11 cellular contexts compared by ENCODE assay signal in the genomic region with DNA sequence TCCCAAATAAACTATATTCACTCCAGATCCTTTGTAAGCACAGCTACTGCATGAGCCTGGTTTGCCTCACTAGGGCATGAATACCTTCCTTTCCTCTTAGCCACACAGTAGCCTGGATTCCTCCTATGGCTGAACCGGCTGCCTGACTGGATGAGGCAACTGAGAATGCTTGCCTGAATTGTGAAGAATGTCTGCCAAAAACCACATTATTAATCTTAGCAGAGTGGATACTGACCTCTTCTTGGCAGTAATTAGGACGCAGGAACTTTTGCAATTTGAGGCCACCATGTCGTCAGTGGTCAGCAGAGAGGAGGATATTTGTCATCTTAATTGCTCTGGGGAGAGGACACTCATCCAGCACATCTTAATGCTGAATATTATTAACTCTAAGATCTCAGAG.
A peak's percentile ranks its signal among the peaks of the same experiment; 100 is the strongest.
DNase-seq lines count a peak whose midpoint lies in the region; ATAC-seq and TF ChIP-seq lines count a peak whose summit lies in the region.
"Had no signal": no experiment of that assay in that cellular context is flagged by ENCODE, and none has a peak within 500 bp of the region (broad histone marks: within the 10 kb centered on the region; RNA-seq: fewer than 3 reads in every experiment).

No MANE protein-coding gene starts in this region.

- peaks cover 5% of the 10 kb centered on the region; the same call in 1 of the 2 replicates for H3K4me1 ChIP-seq in GM23248 (ENCODE audit: insufficient read depth)
- H3K4me1 ChIP-seq in adrenal gland (replicated peaks in 1 of 2), result no peaks in the 10 kb centered on the region

- no peaks in the 10 kb centered on the region for H3K27me3 ChIP-seq in GM23248 (replicated peaks; ENCODE audit: insufficient read depth)
- no peaks in the 10 kb centered on the region for H3K27me3 ChIP-seq in adrenal gland

- H3K4me2 ChIP-seq in GM23248 (ENCODE audit: unreplicated experiment), result no peak overlapping the region

- H3K79me2 ChIP-seq in GM23248 (ENCODE audit: insufficient read depth), result no peaks in the 10 kb centered on the region

- intact Hi-C loops in adrenal gland (cut with DNase I), result loop anchor here in 1 of 2 donors (5.0 kb wide), 1 partner anchor 99 kb away; no protein-coding TSS in a partner anchor
- intact Hi-C loops in sciatic nerve (cut with DNase I), result no loop called here

- in situ Hi-C loops in GM23248 (cut with MboI), result no loop called here

- H3K36me3 ChIP-seq in GM23248 (ENCODE audit: low read depth) (no peaks in the 10 kb centered on the region), adrenal gland (replicated peaks in 1 of 2) (no peaks in the 10 kb centered on the region)
- H3K36me3 ChIP-seq: thoracic aorta had no signal

- H3K4me3 ChIP-seq in GM23248 (no peak overlapping the region), adrenal gland (no peak overlapping the region), foreskin fibroblast (ENCODE audit: low read depth in 1 of 2, low read length in 2 of 2) (no peak overlapping the region)
- H3K4me3 ChIP-seq: thoracic aorta had no signal

- no peak for TF ChIP-seq CTCF in adrenal gland (IDR thresholded peaks at IDR 0.05)
- TF ChIP-seq CTCF in foreskin fibroblast (IDR thresholded peaks at IDR 0.05; ENCODE audit: low read depth, low read length), result no peak

- no peak overlapping the region for H2AFZ ChIP-seq in GM23248

- H3K9me2 ChIP-seq in GM23248 (ENCODE audit: insufficient read depth), result no peaks in the 10 kb centered on the region

- no peaks in the 10 kb centered on the region for H3K9me3 ChIP-seq in GM23248 (ENCODE audit: low read depth)
- H3K9me3 ChIP-seq in adrenal gland (replicated peaks in 1 of 3), result no peaks in the 10 kb centered on the region
- H3K9me3 ChIP-seq: thoracic aorta had no signal

- peak; percentile 65 for DNase-seq in GM23248
- DNase-seq in adrenal gland, result peak in 6 of 7 donors; percentile 11 to 61 (median 24)
- DNase-seq in foreskin fibroblast, result peak; percentile 86 to 88
- DNase-seq in sciatic nerve (ENCODE audit: low spot score), result no peak
- no peak for DNase-seq in mucosa of gallbladder (ENCODE audit: low spot score)
- DNase-seq in activated gamma-delta T cell treated with Interleukin-2 at 50 U/mL for 16 hours, result no peak
- no peak for DNase-seq in NOMO-1 treated with dmso at 0.1 percent for 144 hours (lab: John Stamatoyannopoulos, UW; ENCODE audit: unreplicated experiment)
- DNase-seq: erythroblast, natural killer cell had no signal

- TF ChIP-seq POLR2A in adrenal gland (IDR thresholded peaks at IDR 0.05), result no peak

- no peaks in the 10 kb centered on the region for H3F3A ChIP-seq in GM23248 (ENCODE audit: insufficient read depth)

- ATAC-seq in sciatic nerve (peak; percentile 88), GM21825 (IDR thresholded peaks at IDR 0.05; ENCODE audit: unreplicated experiment) (no peak)
- ATAC-seq: natural killer cell had no signal

- WGBS in GM23248 (ENCODE audit: low coverage in 1 of 2, low lambda C conversion rate in 2 of 2, missing lambda C conversion rate in 2 of 2), 2 experiments, result 1 to 3% methylated on average over 3 of the region's 3 CpGs
- 30 to 36% (median 35%) methylated on average over 3 of the region's 3 CpGs for WGBS in adrenal gland, 4 donors

- no peak overlapping the region for H3K9ac ChIP-seq in GM23248

- H3K27ac ChIP-seq in GM23248 (no peak overlapping the region), adrenal gland (peak overlapping the region in 1 of 5 donors; percentile 22)
- H3K27ac ChIP-seq: thoracic aorta had no signal

- no peaks in the 10 kb centered on the region for H4K20me1 ChIP-seq in GM23248 (ENCODE audit: insufficient read depth)

Comparison
In these comparisons a context has a peak if more than half of its experiments do, and no peak if none do; other contexts are left out.
1. DNase-seq: peak in GM23248 (single experiment), adrenal gland (6 of 7) and foreskin fibroblast (2 of 2); none in sciatic nerve (single experiment), mucosa of gallbladder (single experiment), activated gamma-delta T cell treated with Interleukin-2 at 50 U/mL for 16 hours (single experiment) and NOMO-1 treated with dmso at 0.1 percent for 144 hours (single experiment).